8 cellular contexts compared by ENCODE assay signal in the genomic region with DNA sequence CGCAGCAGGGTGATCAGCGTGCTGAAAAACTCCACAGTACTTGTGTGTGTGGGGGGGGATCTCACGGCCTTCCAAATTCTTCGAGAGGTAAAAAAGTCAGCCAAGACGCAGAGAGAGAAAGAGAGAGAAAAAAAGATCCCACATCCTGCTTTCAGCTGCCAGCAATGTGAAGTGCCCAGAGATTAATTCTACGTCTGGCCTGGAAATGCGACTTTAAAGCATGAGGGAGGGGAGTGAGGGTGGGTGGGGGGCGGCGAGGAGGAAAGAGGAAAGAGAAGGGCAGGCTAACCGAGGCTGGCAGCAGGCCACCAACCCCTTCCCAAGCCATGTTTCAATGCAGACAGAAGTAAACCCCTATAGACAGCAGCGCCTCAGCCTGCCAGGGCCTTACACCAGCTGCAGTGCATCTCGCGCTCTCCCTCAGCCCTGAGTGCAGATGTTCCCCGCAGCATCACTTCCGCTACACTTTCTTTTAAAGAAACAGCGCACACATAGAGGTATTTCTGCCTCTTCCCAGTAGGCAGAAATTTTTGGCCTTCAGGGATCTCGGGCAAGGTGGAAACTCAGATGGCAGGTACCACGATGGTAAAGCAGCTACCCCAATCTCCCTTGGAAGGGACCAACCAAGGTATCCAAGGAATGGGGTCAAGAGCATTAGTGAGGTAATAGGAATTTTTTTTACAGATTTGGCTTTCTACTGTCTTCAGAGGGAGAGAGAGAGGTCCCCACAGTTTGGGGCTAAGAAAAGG.
DNase-seq lines count a peak whose midpoint lies in the region; ATAC-seq and TF ChIP-seq lines count a peak whose summit lies in the region.

No MANE protein-coding gene starts in this region.

- TF ChIP-seq POLR2A in erythroblast (IDR thresholded peaks at IDR 0.05; ENCODE audit: low read length), result peak; percentile 39

- H3K27me3 Mint-ChIP-seq in CD4-positive, CD25-positive, alpha-beta regulatory T cell, result no peaks in the 10 kb centered on the region
- peaks cover 3% of the 10 kb centered on the region for H3K27me3 Mint-ChIP-seq in neural progenitor cell (ENCODE audit: insufficient read depth, low read depth)

- H3K79me2 ChIP-seq in neural progenitor cell (ENCODE audit: low read depth), result peaks cover 6% of the 10 kb centered on the region

- no peak overlapping the region for H3K9ac ChIP-seq in neural progenitor cell

- H3K27ac ChIP-seq in CD4-positive, CD25-positive, alpha-beta regulatory T cell (ENCODE audit: insufficient read depth, low read length, poor library complexity, severe bottlenecking), result peak overlapping the region; percentile 91
- H3K27ac ChIP-seq in neural progenitor cell (no peak overlapping the region), thymus (ENCODE audit: low read depth) (peak overlapping the region; percentile 95)

- peaks cover 41% of the 10 kb centered on the region for H4K20me1 ChIP-seq in neural progenitor cell (ENCODE audit: low read depth)

- WGBS in thymus, result 2% methylated on average over 18 of the region's 18 CpGs

- H3K4me1 Mint-ChIP-seq in CD4-positive, CD25-positive, alpha-beta regulatory T cell, result peaks cover 5 to 54% (median 30%) of the 10 kb centered on the region in 4 donors
- peaks cover 29% of the 10 kb centered on the region for H3K4me1 Mint-ChIP-seq in neural progenitor cell

- ATAC-seq in CD4-positive, CD25-positive, alpha-beta regulatory T cell (ENCODE audit: low read depth in 2 of 2), result peak; percentile 98 to 99
- ATAC-seq in GM21423 (IDR thresholded peaks at IDR 0.05; ENCODE audit: unreplicated experiment) (peak; percentile 83), HG02870 (IDR thresholded peaks at IDR 0.05; ENCODE audit: unreplicated experiment) (no peak)

- peak overlapping the region; percentile 95 to 98 (median 96) for H3K27ac Mint-ChIP-seq in CD4-positive, CD25-positive, alpha-beta regulatory T cell
- peak overlapping the region; percentile 31 for H3K27ac Mint-ChIP-seq in neural progenitor cell

- H3K4me3 Mint-ChIP-seq in CD4-positive, CD25-positive, alpha-beta regulatory T cell, result peak overlapping the region; percentile 50 to 93 (median 82)
- H3K4me3 Mint-ChIP-seq in neural progenitor cell, result peak overlapping the region; percentile 11

- H3K9me3 Mint-ChIP-seq in CD4-positive, CD25-positive, alpha-beta regulatory T cell, result no peaks in the 10 kb centered on the region
- no peaks in the 10 kb centered on the region for H3K9me3 Mint-ChIP-seq in neural progenitor cell

- peaks cover 2% of the 10 kb centered on the region for H3K36me3 ChIP-seq in CD4-positive, CD25-positive, alpha-beta regulatory T cell (ENCODE audit: control insufficient read depth, insufficient read depth, low read length)
- no peaks in the 10 kb centered on the region for H3K36me3 ChIP-seq in neural progenitor cell
- H3K36me3 ChIP-seq in thymus (ENCODE audit: control insufficient read depth, insufficient read depth), result peaks cover 4% of the 10 kb centered on the region

- no peak for TF ChIP-seq CTCF in neural progenitor cell (IDR thresholded peaks at IDR 0.05)

- peak overlapping the region; percentile 33 for H3K4me2 ChIP-seq in neural progenitor cell

- no peaks in the 10 kb centered on the region for H3K9me3 ChIP-seq in CD4-positive, CD25-positive, alpha-beta regulatory T cell (ENCODE audit: control insufficient read depth in 2 of 2, low read length in 2 of 2)
- H3K9me3 ChIP-seq in neural progenitor cell (ENCODE audit: low read depth) (no peaks in the 10 kb centered on the region), thymus (ENCODE audit: control insufficient read depth) (no peaks in the 10 kb centered on the region)

- no peak overlapping the region for H2AFZ ChIP-seq in neural progenitor cell (replicated peaks)

- peaks cover 35% of the 10 kb centered on the region for H3F3A ChIP-seq in neural progenitor cell (ENCODE audit: low read depth)

- peak; percentile 46 to 90 (median 75) for DNase-seq in CD4-positive, CD25-positive, alpha-beta regulatory T cell
- DNase-seq in M059J (ENCODE audit: low read depth) (peak; percentile 49), activated T-cell treated with anti-CD3 and anti-CD28 coated beads for 1 hour (ENCODE audit: low read depth) (peak; percentile 43), erythroblast (lab: John Stamatoyannopoulos, UW) (peak; percentile 37 to 62), neural progenitor cell (ENCODE audit: low spot score) (peak; percentile 60)

- H3K27me3 ChIP-seq in CD4-positive, CD25-positive, alpha-beta regulatory T cell (ENCODE audit: control insufficient read depth, insufficient read depth, low read length), result no peaks in the 10 kb centered on the region
- H3K27me3 ChIP-seq in neural progenitor cell, result no peaks in the 10 kb centered on the region
- no peaks in the 10 kb centered on the region for H3K27me3 ChIP-seq in thymus (ENCODE audit: control insufficient read depth, insufficient read depth)

- peak overlapping the region; percentile 62 for H3K4me3 ChIP-seq in CD4-positive, CD25-positive, alpha-beta regulatory T cell (ENCODE audit: low read depth, low read length)
- H3K4me3 ChIP-seq in neural progenitor cell (no peak overlapping the region), thymus (ENCODE audit: low read length) (peak overlapping the region; percentile 49)

- peaks cover 35% of the 10 kb centered on the region for H3K4me1 ChIP-seq in CD4-positive, CD25-positive, alpha-beta regulatory T cell (ENCODE audit: control insufficient read depth, insufficient read depth, low read length, poor library complexity, severe bottlenecking)
- H3K4me1 ChIP-seq in neural progenitor cell (peaks cover 42% of the 10 kb centered on the region), thymus (ENCODE audit: control insufficient read depth, insufficient read depth, low read length) (peaks cover 16% of the 10 kb centered on the region)

- peaks cover 13% of the 10 kb centered on the region for H3K36me3 Mint-ChIP-seq in CD4-positive, CD25-positive, alpha-beta regulatory T cell
- peaks cover 10% of the 10 kb centered on the region for H3K36me3 Mint-ChIP-seq in neural progenitor cell
